In the genomic region with DNA sequence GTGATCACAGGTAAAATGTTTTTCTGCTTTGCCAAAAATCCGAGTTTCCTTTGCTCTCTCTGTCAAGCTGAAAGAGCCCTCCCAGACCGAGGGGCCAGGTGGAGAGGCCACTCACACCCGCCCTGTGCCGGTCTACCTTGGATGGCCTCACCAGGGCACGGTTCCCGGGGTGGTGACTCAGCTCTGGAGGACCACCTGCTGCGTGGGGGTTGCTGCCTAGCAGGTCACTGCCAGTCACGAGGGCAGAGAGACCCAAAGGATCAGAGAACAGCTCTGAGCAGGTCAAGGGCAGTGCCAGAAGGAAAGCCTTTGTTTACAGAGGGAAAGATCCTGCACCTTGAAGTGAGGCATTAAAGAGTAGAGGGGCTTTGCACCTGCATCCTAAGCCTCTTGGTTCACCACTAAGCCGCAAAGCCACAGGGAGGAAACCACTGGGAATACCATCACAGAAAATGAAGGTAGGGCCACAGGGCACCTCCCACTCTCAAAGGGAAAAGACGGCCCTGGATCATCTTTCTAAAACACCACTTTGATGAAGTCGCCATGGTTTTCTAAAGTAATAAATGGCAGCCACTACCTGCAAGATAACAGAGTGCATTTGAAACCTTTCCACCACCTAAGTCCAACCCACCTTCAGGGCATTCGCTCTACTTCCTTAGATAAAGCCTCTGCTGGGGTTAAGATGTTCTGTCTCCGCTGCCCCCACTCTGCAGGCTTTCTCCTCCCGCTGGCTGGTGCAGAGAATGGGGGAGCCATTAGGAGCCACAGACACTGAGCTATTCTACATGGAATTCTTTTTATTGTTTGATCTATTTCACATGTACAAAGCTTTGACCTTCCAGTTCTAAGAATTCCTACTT, we compare ENCODE assay signal across 2 cellular contexts.
TF ChIP-seq lines count a peak whose summit lies in the region.

No MANE protein-coding gene starts in this region.

TF ChIP-seq in K562, 482 proteins besides CTCF, POLR2A, EP300 and RAD21 (continued from another document and continues in another):
- TF ChIP-seq, protein P1, sequence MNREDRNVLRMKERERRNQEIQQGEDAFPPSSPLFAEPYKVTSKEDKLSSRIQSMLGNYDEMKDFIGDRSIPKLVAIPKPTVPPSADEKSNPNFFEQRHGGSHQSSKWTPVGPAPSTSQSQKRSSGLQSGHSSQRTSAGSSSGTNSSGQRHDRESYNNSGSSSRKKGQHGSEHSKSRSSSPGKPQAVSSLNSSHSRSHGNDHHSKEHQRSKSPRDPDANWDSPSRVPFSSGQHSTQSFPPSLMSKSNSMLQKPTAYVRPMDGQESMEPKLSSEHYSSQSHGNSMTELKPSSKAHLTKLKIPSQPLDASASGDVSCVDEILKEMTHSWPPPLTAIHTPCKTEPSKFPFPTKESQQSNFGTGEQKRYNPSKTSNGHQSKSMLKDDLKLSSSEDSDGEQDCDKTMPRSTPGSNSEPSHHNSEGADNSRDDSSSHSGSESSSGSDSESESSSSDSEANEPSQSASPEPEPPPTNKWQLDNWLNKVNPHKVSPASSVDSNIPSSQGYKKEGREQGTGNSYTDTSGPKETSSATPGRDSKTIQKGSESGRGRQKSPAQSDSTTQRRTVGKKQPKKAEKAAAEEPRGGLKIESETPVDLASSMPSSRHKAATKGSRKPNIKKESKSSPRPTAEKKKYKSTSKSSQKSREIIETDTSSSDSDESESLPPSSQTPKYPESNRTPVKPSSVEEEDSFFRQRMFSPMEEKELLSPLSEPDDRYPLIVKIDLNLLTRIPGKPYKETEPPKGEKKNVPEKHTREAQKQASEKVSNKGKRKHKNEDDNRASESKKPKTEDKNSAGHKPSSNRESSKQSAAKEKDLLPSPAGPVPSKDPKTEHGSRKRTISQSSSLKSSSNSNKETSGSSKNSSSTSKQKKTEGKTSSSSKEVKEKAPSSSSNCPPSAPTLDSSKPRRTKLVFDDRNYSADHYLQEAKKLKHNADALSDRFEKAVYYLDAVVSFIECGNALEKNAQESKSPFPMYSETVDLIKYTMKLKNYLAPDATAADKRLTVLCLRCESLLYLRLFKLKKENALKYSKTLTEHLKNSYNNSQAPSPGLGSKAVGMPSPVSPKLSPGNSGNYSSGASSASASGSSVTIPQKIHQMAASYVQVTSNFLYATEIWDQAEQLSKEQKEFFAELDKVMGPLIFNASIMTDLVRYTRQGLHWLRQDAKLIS (CRISPR knock-in tag; IDR thresholded peaks at IDR 0.05) = no peak
- peak; percentile 51 for TF ChIP-seq CHD1 (IDR thresholded peaks at IDR 0.05; ENCODE audit: low read length)
- TF ChIP-seq ZC3H8 (IDR thresholded peaks at IDR 0.05) = no peak
- no peak for TF ChIP-seq NR2C1 (IDR thresholded peaks at IDR 0.05)
- TF ChIP-seq NR2C1 (tag; IDR thresholded peaks at IDR 0.05) = no peak
- no peak for TF ChIP-seq ZNF175 (CRISPR knock-in tag; IDR thresholded peaks at IDR 0.05; ENCODE audit: low read depth)

TF ChIP-seq in liver, 16 proteins besides CTCF, POLR2A, EP300 and RAD21 (continued from another document):
- TF ChIP-seq, protein P2, sequence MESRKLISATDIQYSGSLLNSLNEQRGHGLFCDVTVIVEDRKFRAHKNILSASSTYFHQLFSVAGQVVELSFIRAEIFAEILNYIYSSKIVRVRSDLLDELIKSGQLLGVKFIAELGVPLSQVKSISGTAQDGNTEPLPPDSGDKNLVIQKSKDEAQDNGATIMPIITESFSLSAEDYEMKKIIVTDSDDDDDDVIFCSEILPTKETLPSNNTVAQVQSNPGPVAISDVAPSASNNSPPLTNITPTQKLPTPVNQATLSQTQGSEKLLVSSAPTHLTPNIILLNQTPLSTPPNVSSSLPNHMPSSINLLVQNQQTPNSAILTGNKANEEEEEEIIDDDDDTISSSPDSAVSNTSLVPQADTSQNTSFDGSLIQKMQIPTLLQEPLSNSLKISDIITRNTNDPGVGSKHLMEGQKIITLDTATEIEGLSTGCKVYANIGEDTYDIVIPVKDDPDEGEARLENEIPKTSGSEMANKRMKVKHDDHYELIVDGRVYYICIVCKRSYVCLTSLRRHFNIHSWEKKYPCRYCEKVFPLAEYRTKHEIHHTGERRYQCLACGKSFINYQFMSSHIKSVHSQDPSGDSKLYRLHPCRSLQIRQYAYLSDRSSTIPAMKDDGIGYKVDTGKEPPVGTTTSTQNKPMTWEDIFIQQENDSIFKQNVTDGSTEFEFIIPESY (IDR thresholded peaks at IDR 0.05) = peak; percentile 35
- peak; percentile 25 to 92 for TF ChIP-seq JUND (IDR thresholded peaks at IDR 0.05)
- no peak for TF ChIP-seq HNF4G (IDR thresholded peaks at IDR 0.05)
- peak in 1 of 2 donors; percentile 77 for TF ChIP-seq HNF4A (conservative IDR thresholded peaks at IDR 0.05)
- peak; percentile 78 for TF ChIP-seq FOXA2 (IDR thresholded peaks at IDR 0.05)
- TF ChIP-seq GABPA (IDR thresholded peaks at IDR 0.05 in 1 of 2, conservative IDR thresholded peaks at IDR 0.05 in 1 of 2) = no peak
- no peak for TF ChIP-seq SP1 (IDR thresholded peaks at IDR 0.05)
- peak; percentile 45 for TF ChIP-seq YY1 (IDR thresholded peaks at IDR 0.05)
- no peak for TF ChIP-seq FOXA1 (IDR thresholded peaks at IDR 0.05)
- TF ChIP-seq, protein P3, sequence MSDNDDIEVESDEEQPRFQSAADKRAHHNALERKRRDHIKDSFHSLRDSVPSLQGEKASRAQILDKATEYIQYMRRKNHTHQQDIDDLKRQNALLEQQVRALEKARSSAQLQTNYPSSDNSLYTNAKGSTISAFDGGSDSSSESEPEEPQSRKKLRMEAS (IDR thresholded peaks at IDR 0.05) = peak; percentile 74
- peak in 1 of 2 donors; percentile 58 for TF ChIP-seq EGR1 (IDR thresholded peaks at IDR 0.05; ENCODE audit: low read depth in 2 of 2)
- TF ChIP-seq, protein P4, sequence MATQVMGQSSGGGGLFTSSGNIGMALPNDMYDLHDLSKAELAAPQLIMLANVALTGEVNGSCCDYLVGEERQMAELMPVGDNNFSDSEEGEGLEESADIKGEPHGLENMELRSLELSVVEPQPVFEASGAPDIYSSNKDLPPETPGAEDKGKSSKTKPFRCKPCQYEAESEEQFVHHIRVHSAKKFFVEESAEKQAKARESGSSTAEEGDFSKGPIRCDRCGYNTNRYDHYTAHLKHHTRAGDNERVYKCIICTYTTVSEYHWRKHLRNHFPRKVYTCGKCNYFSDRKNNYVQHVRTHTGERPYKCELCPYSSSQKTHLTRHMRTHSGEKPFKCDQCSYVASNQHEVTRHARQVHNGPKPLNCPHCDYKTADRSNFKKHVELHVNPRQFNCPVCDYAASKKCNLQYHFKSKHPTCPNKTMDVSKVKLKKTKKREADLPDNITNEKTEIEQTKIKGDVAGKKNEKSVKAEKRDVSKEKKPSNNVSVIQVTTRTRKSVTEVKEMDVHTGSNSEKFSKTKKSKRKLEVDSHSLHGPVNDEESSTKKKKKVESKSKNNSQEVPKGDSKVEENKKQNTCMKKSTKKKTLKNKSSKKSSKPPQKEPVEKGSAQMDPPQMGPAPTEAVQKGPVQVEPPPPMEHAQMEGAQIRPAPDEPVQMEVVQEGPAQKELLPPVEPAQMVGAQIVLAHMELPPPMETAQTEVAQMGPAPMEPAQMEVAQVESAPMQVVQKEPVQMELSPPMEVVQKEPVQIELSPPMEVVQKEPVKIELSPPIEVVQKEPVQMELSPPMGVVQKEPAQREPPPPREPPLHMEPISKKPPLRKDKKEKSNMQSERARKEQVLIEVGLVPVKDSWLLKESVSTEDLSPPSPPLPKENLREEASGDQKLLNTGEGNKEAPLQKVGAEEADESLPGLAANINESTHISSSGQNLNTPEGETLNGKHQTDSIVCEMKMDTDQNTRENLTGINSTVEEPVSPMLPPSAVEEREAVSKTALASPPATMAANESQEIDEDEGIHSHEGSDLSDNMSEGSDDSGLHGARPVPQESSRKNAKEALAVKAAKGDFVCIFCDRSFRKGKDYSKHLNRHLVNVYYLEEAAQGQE (IDR thresholded peaks at IDR 0.05) = peak; percentile 27
- TF ChIP-seq TAF1 (conservative IDR thresholded peaks at IDR 0.05) = no peak
- TF ChIP-seq NR2F2 (IDR thresholded peaks at IDR 0.05) = peak; percentile 9
